In genomic region chr2:233210843-233211600, GRCh38 we compare ENCODE assay signal across 8 cellular contexts. TPM values are rescaled to one million over a fixed set of nuclear protein-coding genes. Genes with fewer than 3 reads are reported as not detected.
A peak's percentile ranks its signal among the peaks of the same experiment; 100 is the strongest.
DNase-seq lines count a peak whose midpoint lies in the region; ATAC-seq and TF ChIP-seq lines count a peak whose summit lies in the region.

No MANE protein-coding gene starts in this region.

- H3K4me1 Mint-ChIP-seq in T-helper 17 cell, result peaks cover 12% of the 10 kb centered on the region
- H3K4me1 Mint-ChIP-seq in activated CD4-positive, alpha-beta memory T cell treated with anti-CD3 and anti-CD28 coated beads, Interleukin-2, amount 10 ng/mL, durations not matched to agents 7 days and 5 days, result peaks cover 13% of the 10 kb centered on the region

- POLR2A ChIA-PET in activated CD4-positive, alpha-beta memory T cell treated with anti-CD3 and anti-CD28 coated beads, Interleukin-2, amount 10 ng/mL, durations not matched to agents 7 days and 5 days (lab: Charles Lee), result interaction anchor here (1.9 kb wide), 1 partner anchor 13 kb away, joined by 6 read pairs; no protein-coding TSS in a partner anchor

- CTCF ChIA-PET in activated CD4-positive, alpha-beta memory T cell treated with anti-CD3 and anti-CD28 coated beads, Interleukin-2, amount 10 ng/mL, durations not matched to agents 7 days and 5 days (lab: Charles Lee), result no interaction called here

- peak; percentile 94 for DNase-seq in EH (ENCODE audit: low read depth)
- DNase-seq in T-helper 17 cell, result no peak
- DNase-seq in Right ventricle myocardium inferior (ENCODE audit: missing footprints), result peak; percentile 80
- peak; percentile 65 for DNase-seq in retinal pigment epithelial cell (ENCODE audit: low read depth)
- no peak for DNase-seq in activated CD4-positive, alpha-beta memory T cell treated with anti-CD3 and anti-CD28 coated beads, Interleukin-2, amount 10 ng/mL, durations not matched to agents 7 days and 5 days

- H3K27me3 Mint-ChIP-seq in T-helper 17 cell, result no peaks in the 10 kb centered on the region
- no peaks in the 10 kb centered on the region for H3K27me3 Mint-ChIP-seq in activated CD4-positive, alpha-beta memory T cell treated with anti-CD3 and anti-CD28 coated beads, Interleukin-2, amount 10 ng/mL, durations not matched to agents 7 days and 5 days

- H3K4me3 Mint-ChIP-seq in T-helper 17 cell, result no peak overlapping the region
- no peak overlapping the region for H3K4me3 Mint-ChIP-seq in activated CD4-positive, alpha-beta memory T cell treated with anti-CD3 and anti-CD28 coated beads, Interleukin-2, amount 10 ng/mL, durations not matched to agents 7 days and 5 days

- intact Hi-C loops in Right ventricle myocardium inferior (cut with DNase I), result no loop called here

- ATAC-seq in T-helper 17 cell, result no peak
- no peak for ATAC-seq in Right ventricle myocardium inferior
- no peak for ATAC-seq in GM18858 (IDR thresholded peaks at IDR 0.05; ENCODE audit: unreplicated experiment)
- ATAC-seq in HG03469 (IDR thresholded peaks at IDR 0.05; ENCODE audit: unreplicated experiment), result no peak
- ATAC-seq in GM19463 (IDR thresholded peaks at IDR 0.05; ENCODE audit: unreplicated experiment), result no peak

- peaks cover 8% of the 10 kb centered on the region for H3K36me3 Mint-ChIP-seq in T-helper 17 cell (ENCODE audit: low read depth)
- peaks cover 44% of the 10 kb centered on the region for H3K36me3 Mint-ChIP-seq in activated CD4-positive, alpha-beta memory T cell treated with anti-CD3 and anti-CD28 coated beads, Interleukin-2, amount 10 ng/mL, durations not matched to agents 7 days and 5 days (ENCODE audit: low read depth)

- H3K9me3 Mint-ChIP-seq in activated CD4-positive, alpha-beta memory T cell treated with anti-CD3 and anti-CD28 coated beads, Interleukin-2, amount 10 ng/mL, durations not matched to agents 7 days and 5 days, result no peaks in the 10 kb centered on the region

- no peak for TF ChIP-seq CTCF in retinal pigment epithelial cell (conservative IDR thresholded peaks at IDR 0.05; ENCODE audit: low read depth, low read length)

- H3K9me3 ChIP-seq in T-helper 17 cell (ENCODE audit: control insufficient read depth, low read length, poor library complexity, severe bottlenecking), result no peaks in the 10 kb centered on the region

- peak overlapping the region; percentile 84 for H3K27ac Mint-ChIP-seq in T-helper 17 cell
- no peak overlapping the region for H3K27ac Mint-ChIP-seq in activated CD4-positive, alpha-beta memory T cell treated with anti-CD3 and anti-CD28 coated beads, Interleukin-2, amount 10 ng/mL, durations not matched to agents 7 days and 5 days

- no peak overlapping the region for H3K4me3 ChIP-seq in retinal pigment epithelial cell (ENCODE audit: low read length)

RNA-seq across cellular contexts. Expression of gene ATG16L1, which starts 40.5 kb away (rescaled TPM):
- total RNA-seq in T-helper 17 cell, result 100 to 1,000 TPM in 1 of 2 donors, 10 to 100 TPM in 1; 87.3 to 115 TPM
- 15.4 TPM for total RNA-seq in Right ventricle myocardium inferior
- total RNA-seq in activated CD4-positive, alpha-beta memory T cell treated with anti-CD3 and anti-CD28 coated beads, Interleukin-2, amount 10 ng/mL, durations not matched to agents 7 days and 5 days, result 10 to 100 TPM; 55.9 to 58.9 TPM

Comparison
In these comparisons a context has a peak if more than half of its experiments do, and no peak if none do; other contexts are left out.
1. DNase-seq: peak in EH (single experiment), Right ventricle myocardium inferior (single experiment) and retinal pigment epithelial cell (single experiment); none in T-helper 17 cell (0 of 3) and activated CD4-positive, alpha-beta memory T cell treated with anti-CD3 and anti-CD28 coated beads, Interleukin-2, amount 10 ng/mL, durations not matched to agents 7 days and 5 days (single experiment).